Comparison of ENCODE assay signal across 17 cellular contexts in genomic region chr6:72654101-72654618, GRCh38. TPM values are rescaled to one million over a fixed set of nuclear protein-coding genes. Genes with fewer than 3 reads are reported as not detected.
DNase-seq lines count a peak whose midpoint lies in the region; ATAC-seq, FAIRE-seq and TF ChIP-seq lines count a peak whose summit lies in the region.
"Had no signal": no experiment of that assay in that cellular context is flagged by ENCODE, and none has a peak within 500 bp of the region (broad histone marks: within the 10 kb centered on the region; RNA-seq: fewer than 3 reads in every experiment).

No MANE protein-coding gene starts in this region.

- DNase-seq in MV-4-11 (lab: John Stamatoyannopoulos, UW) = peak; percentile 11
- no peak for DNase-seq in SKM-1 treated with dmso at 0.1 percent for 144 hours (lab: John Stamatoyannopoulos, UW; ENCODE audit: unreplicated experiment)
- no peak for DNase-seq in activated CD4-positive, alpha-beta T cell treated with anti-CD3 and anti-CD28 coated beads for 48 hours
- no peak for DNase-seq in NCI-H1048 (lab: John Stamatoyannopoulos, UW)
- DNase-seq in kidney = no peak
- DNase-seq: activated CD4-positive, alpha-beta T cell treated with anti-CD3 and anti-CD28 coated beads for 1 hour; activated naive CD4-positive, alpha-beta T cell treated with Interleukin-2 at 50 U/mL for 16 hours; Caco-2; KBM-7; mesendoderm; NCI-H446; right cardiac atrium; SHP77 treated with DMSO at 0.1 percent for 48 hours had no signal

- peak; percentile 53 for ATAC-seq in GM18861 (IDR thresholded peaks at IDR 0.05; ENCODE audit: unreplicated experiment)
- ATAC-seq in GM21381 (IDR thresholded peaks at IDR 0.05; ENCODE audit: unreplicated experiment) = peak; percentile 65
- ATAC-seq in HG03039 (IDR thresholded peaks at IDR 0.05; ENCODE audit: unreplicated experiment) = peak; percentile 53
- ATAC-seq: right cardiac atrium had no signal

- H3K27ac ChIP-seq in kidney (ENCODE audit: low read depth in 2 of 2, low read length in 2 of 2) = no peak overlapping the region
- H3K27ac ChIP-seq: vagina had no signal

- H3K9me3 ChIP-seq in kidney (ENCODE audit: control insufficient read depth in 1 of 2, low read length in 2 of 2) = no peaks in the 10 kb centered on the region
- H3K9me3 ChIP-seq: Caco-2, vagina had no signal

- H3K9ac ChIP-seq in kidney (ENCODE audit: low read length in 2 of 2) = no peak overlapping the region

- intact Hi-C loops in kidney (cut with DNase I) = no loop called here

- TF ChIP-seq CTCF in kidney (IDR thresholded peaks at IDR 0.05; ENCODE audit: borderline replicate concordance, extremely low read depth, insufficient read depth) = no peak

- FAIRE-seq in kidney (lab: Jason Lieb, UNC) = no peak

- H3K4me3 ChIP-seq in kidney (ENCODE audit: low read length in 2 of 2) = no peak overlapping the region
- H3K4me3 ChIP-seq: vagina had no signal

- H3K4me1 ChIP-seq in kidney (ENCODE audit: control insufficient read depth in 1 of 2, insufficient read depth in 1 of 2, low read depth in 1 of 2, low read length in 2 of 2) = no peaks in the 10 kb centered on the region
- H3K4me1 ChIP-seq: Caco-2, vagina had no signal

- H3K36me3 ChIP-seq in kidney (ENCODE audit: control insufficient read depth in 1 of 2, insufficient read depth in 2 of 2, low read length in 2 of 2) = no peaks in the 10 kb centered on the region
- H3K36me3 ChIP-seq: vagina had no signal

RNA-seq across cellular contexts. Expression of gene KCNQ5, which starts 32.3 kb away (rescaled TPM):
- total RNA-seq in kidney = 0.50 TPM
- not detected for polyA plus RNA-seq in kidney (ENCODE audit: insufficient read depth, low read depth, low replicate concordance)
